Comparison of ENCODE assay signal across 23 cellular contexts in the genomic region with DNA sequence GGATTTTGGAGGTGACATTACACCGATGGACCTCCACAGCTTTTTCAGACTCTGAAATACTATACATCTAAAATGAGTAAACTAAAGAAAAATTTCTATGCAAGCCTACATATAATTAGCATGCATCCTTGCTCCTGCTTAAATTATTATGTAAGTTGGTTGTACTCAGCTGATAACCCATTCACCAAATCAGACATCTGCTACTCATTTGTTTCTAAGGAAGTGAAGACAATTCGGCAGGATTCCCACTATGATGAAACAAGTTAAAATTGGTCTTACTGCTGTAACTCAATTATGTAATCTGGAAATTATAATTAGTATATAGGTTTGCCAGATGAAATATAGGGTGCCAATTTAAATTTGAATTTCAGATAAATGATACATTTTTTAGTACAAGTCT. TPM values are rescaled to one million over a fixed set of nuclear protein-coding genes. Genes with fewer than 3 reads are reported as not detected.
A peak's percentile ranks its signal among the peaks of the same experiment; 100 is the strongest.
DNase-seq lines count a peak whose midpoint lies in the region; ATAC-seq, FAIRE-seq and TF ChIP-seq lines count a peak whose summit lies in the region.
"Had no signal": no experiment of that assay in that cellular context is flagged by ENCODE, and none has a peak within 500 bp of the region (broad histone marks: within the 10 kb centered on the region; RNA-seq: fewer than 3 reads in every experiment).

No MANE protein-coding gene starts in this region.

- FAIRE-seq in GM12878 (lab: Jason Lieb, UNC) = no peak
- FAIRE-seq in urothelium cell line (lab: Jason Lieb, UNC) = no peak
- FAIRE-seq: G401.6 had no signal

- no peak for ATAC-seq in GM12878
- ATAC-seq in HG03354 (IDR thresholded peaks at IDR 0.05; ENCODE audit: poor library complexity, severe bottlenecking, unreplicated experiment) = no peak
- ATAC-seq: CD8-positive, alpha-beta T cell had no signal

- no peaks in the 10 kb centered on the region for H4K20me1 ChIP-seq in GM12878 (ENCODE audit: control insufficient read depth, insufficient read depth)
- H4K20me1 ChIP-seq: BLaER1 treated with 17β-estradiol and CSF1 and Interleukin-3, amounts not matched to agents 10 nM and 100 nM had no signal

- H3K27ac ChIP-seq in GM12878 (ENCODE audit: control insufficient read depth, insufficient read depth) = no peak overlapping the region
- H3K27ac ChIP-seq: BLaER1 treated with 17β-estradiol and CSF1 and Interleukin-3, amounts not matched to agents 10 nM and 100 nM; PC-9; RWPE1 had no signal

- H3K36me3 ChIP-seq in GM12878 (ENCODE audit: control insufficient read depth in 2 of 2, insufficient read depth in 2 of 2, low read length in 1 of 2) (no peaks in the 10 kb centered on the region), HAP-1 (replicated peaks) (no peaks in the 10 kb centered on the region)
- H3K36me3 ChIP-seq: BLaER1 treated with 17β-estradiol and CSF1 and Interleukin-3, amounts not matched to agents 10 nM and 100 nM had no signal

- CTCF ChIA-PET in GM12878 (lab: Yijun Ruan, JAX) = no interaction called here

- H2AFZ ChIP-seq in GM12878 (ENCODE audit: control insufficient read depth, low read depth, low read length) = no peak overlapping the region
- H2AFZ ChIP-seq: PC-9 had no signal

- H3K4me1 ChIP-seq in GM12878 (ENCODE audit: control insufficient read depth, insufficient read depth, low read length) = no peaks in the 10 kb centered on the region
- no peaks in the 10 kb centered on the region for H3K4me1 ChIP-seq in HAP-1
- H3K4me1 ChIP-seq: BLaER1 treated with 17β-estradiol and CSF1 and Interleukin-3, amounts not matched to agents 10 nM and 100 nM had no signal

- no peaks in the 10 kb centered on the region for H3K79me2 ChIP-seq in GM12878 (ENCODE audit: control insufficient read depth, insufficient read depth, low read length)

- TF ChIP-seq POLR2A in GM12878 (IDR thresholded peaks at IDR 0.05; ENCODE audit: low read depth, low read length) = no peak

- BruUV-seq in GM12878 (replicated peaks; lab: Mats Ljungman, UMichigan) = no TSS peak

- no peak for TF ChIP-seq CTCF in AG10803 (conservative IDR thresholded peaks at IDR 0.05; ENCODE audit: low read length)
- TF ChIP-seq CTCF in GM12878 (IDR thresholded peaks at IDR 0.05 in 2 of 3, conservative IDR thresholded peaks at IDR 0.05 in 1 of 3; ENCODE audit: control insufficient read depth in 2 of 3, extremely low read depth in 1 of 3, insufficient read depth in 1 of 3, low read depth in 3 of 3, low read length in 3 of 3) = no peak

- DNase-seq in AG10803 (ENCODE audit: low read depth) = peak; percentile 64
- peak; percentile 56 for DNase-seq in NOMO-1 treated with DMSO at 0.1 percent for 48 hours (lab: John Stamatoyannopoulos, UW; ENCODE audit: unreplicated experiment)
- no peak for DNase-seq in GM12878 (ENCODE audit: low read depth, low spot score)
- DNase-seq in iris pigment epithelial cell (ENCODE audit: low read depth) = peak; percentile 4
- DNase-seq in urothelium cell line (ENCODE audit: low spot score) = no peak
- DNase-seq in anterior cingulate cortex (lab: John Stamatoyannopoulos, UW) = no peak
- DNase-seq in HAP-1 (ENCODE audit: low spot score in 2 of 2) = no peak
- DNase-seq: Calu3; CD8-positive, alpha-beta T cell; KG1; NCI-H1105 treated with DMSO at 0.1 percent for 48 hours; NCI-H2081; NCI-H2171; NCI-H345; NCI-H524; NCI-H774; PC-9; SHP77 treated with DMSO at 0.1 percent for 48 hours; T-helper 1 cell had no signal

- 8% methylated on average over 2 of the region's 2 CpGs for WGBS in GM12878 (ENCODE audit: insufficient coverage, insufficient replicate concordance, low lambda C conversion rate, missing lambda C conversion rate)

- in situ Hi-C loops in GM12878 (cut with MboI) (loop anchor here (10.0 kb wide), 2 partner anchors 784 to 1184 kb away; no protein-coding TSS in a partner anchor), HAP-1 (cut with MboI; ENCODE audit: low sequenced_read_pairs) (loop anchor here (10.0 kb wide), 1 partner anchor 784 kb away; no protein-coding TSS in a partner anchor)

- no peaks in the 10 kb centered on the region; a peak in 2 of 4 replicates for H3K27me3 ChIP-seq in GM12878 (replicated peaks in 1 of 2; ENCODE audit: control insufficient read depth in 2 of 2, insufficient read depth in 2 of 2, low read length in 1 of 2)
- no peaks in the 10 kb centered on the region for H3K27me3 ChIP-seq in HAP-1 (ENCODE audit: low read depth)

- no peak overlapping the region for H3K9ac ChIP-seq in GM12878 (ENCODE audit: control insufficient read depth, insufficient read depth, low read length)
- H3K9ac ChIP-seq: BLaER1 treated with 17β-estradiol and CSF1 and Interleukin-3, amounts not matched to agents 10 nM and 100 nM had no signal

- no peak for TF ChIP-seq EP300 in GM12878 (IDR thresholded peaks at IDR 0.05; ENCODE audit: borderline replicate concordance in 1 of 2, control insufficient read depth in 1 of 2, low read depth in 2 of 2, low read length in 2 of 2)

- no peak overlapping the region for H3K4me2 ChIP-seq in GM12878 (ENCODE audit: control insufficient read depth, insufficient read depth)
- H3K4me2 ChIP-seq: BLaER1 treated with 17β-estradiol and CSF1 and Interleukin-3, amounts not matched to agents 10 nM and 100 nM; PC-9 had no signal

- H3K9me3 ChIP-seq in GM12878 (replicated peaks; ENCODE audit: control insufficient read depth, insufficient read depth, low read length) (no peaks in the 10 kb centered on the region), HAP-1 (no peaks in the 10 kb centered on the region)
- H3K9me3 ChIP-seq: BLaER1 treated with 17β-estradiol and CSF1 and Interleukin-3, amounts not matched to agents 10 nM and 100 nM had no signal

- RAD21 ChIA-PET in GM12878 (lab: Charles Lee; ENCODE audit: unreplicated experiment) = no interaction called here

- SMC1A ChIA-PET in GM12878 (lab: Charles Lee; ENCODE audit: uncharacterized antibody, unreplicated experiment) = interaction anchor here (0.6 kb wide), 1 partner anchor 1123 kb away, joined by 3 read pairs; no protein-coding TSS in a partner anchor

- no peak for TF ChIP-seq RAD21 in GM12878 (IDR thresholded peaks at IDR 0.05; ENCODE audit: insufficient read depth, low read depth, low read length)

- H3K4me3 ChIP-seq in AG10803 (ENCODE audit: low read length) (no peak overlapping the region), GM12878 (no peak overlapping the region), HAP-1 (no peak overlapping the region)
- H3K4me3 ChIP-seq: BLaER1 treated with 17β-estradiol and CSF1 and Interleukin-3, amounts not matched to agents 10 nM and 100 nM; PC-9 had no signal

- POLR2A ChIA-PET in GM12878 (lab: Charles Lee) = no interaction called here

- intact Hi-C loops in GM12878 (cut with micrococcal nuclease; ENCODE audit: unreplicated experiment) = no loop called here

TF ChIP-seq in GM12878, 131 proteins besides CTCF, POLR2A, EP300 and RAD21:
- TF ChIP-seq RAD51 (IDR thresholded peaks at IDR 0.05) (no peak), RFX5 (IDR thresholded peaks at IDR 0.05; ENCODE audit: low read depth, low read length) (peak; percentile 76; the same call in 1 of the 2 replicates)
- TF ChIP-seq, protein P1, sequence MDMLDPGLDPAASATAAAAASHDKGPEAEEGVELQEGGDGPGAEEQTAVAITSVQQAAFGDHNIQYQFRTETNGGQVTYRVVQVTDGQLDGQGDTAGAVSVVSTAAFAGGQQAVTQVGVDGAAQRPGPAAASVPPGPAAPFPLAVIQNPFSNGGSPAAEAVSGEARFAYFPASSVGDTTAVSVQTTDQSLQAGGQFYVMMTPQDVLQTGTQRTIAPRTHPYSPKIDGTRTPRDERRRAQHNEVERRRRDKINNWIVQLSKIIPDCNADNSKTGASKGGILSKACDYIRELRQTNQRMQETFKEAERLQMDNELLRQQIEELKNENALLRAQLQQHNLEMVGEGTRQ (IDR thresholded peaks at IDR 0.05; ENCODE audit: borderline replicate concordance, low read depth, low read length) = no peak
- TF ChIP-seq, protein P2, sequence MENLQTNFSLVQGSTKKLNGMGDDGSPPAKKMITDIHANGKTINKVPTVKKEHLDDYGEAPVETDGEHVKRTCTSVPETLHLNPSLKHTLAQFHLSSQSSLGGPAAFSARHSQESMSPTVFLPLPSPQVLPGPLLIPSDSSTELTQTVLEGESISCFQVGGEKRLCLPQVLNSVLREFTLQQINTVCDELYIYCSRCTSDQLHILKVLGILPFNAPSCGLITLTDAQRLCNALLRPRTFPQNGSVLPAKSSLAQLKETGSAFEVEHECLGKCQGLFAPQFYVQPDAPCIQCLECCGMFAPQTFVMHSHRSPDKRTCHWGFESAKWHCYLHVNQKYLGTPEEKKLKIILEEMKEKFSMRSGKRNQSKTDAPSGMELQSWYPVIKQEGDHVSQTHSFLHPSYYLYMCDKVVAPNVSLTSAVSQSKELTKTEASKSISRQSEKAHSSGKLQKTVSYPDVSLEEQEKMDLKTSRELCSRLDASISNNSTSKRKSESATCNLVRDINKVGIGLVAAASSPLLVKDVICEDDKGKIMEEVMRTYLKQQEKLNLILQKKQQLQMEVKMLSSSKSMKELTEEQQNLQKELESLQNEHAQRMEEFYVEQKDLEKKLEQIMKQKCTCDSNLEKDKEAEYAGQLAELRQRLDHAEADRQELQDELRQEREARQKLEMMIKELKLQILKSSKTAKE (IDR thresholded peaks at IDR 0.05; ENCODE audit: low read depth, poor library complexity, severe bottlenecking) = no peak
TF ChIP-seq in GM12878: peak in this region for 1.

RNA-seq across cellular contexts. Expression of a gene that starts 59.5 kb away (rescaled TPM):
- total RNA-seq in GM12878 (2013; cell fraction: nucleolus; rRNA removed) = not detected in 2 replicates
- total RNA-seq in GM12878 (2014; rRNA removed) = 0.34 and 0.65 TPM in 2 replicates
- 0.09 and 0.36 TPM in 2 replicates for total RNA-seq in GM12878 (2014; rRNA removed; fragmentation: Illumina TruSeq; extraction: Trizol)
- 0.08 and 0.24 TPM in 2 replicates for total RNA-seq in GM12878 (2021)
- polyA plus RNA-seq in GM12878 (2011; ENCODE audit: low read depth) = not detected
- not detected in 2 replicates for polyA plus RNA-seq in GM12878 (2011; rRNA removed)
- not detected in 2 replicates for polyA plus RNA-seq in GM12878 (2011; cell fraction: cytosol; rRNA removed)
- not detected in 2 replicates for polyA plus RNA-seq in GM12878 (2011; cell fraction: nucleus; rRNA removed)
- polyA plus RNA-seq in GM12878 (2012) = not detected in 2 replicates
- 0.35 and 0.68 TPM in 2 replicates for polyA plus RNA-seq in GM12878 (2014; fragmentation: Illumina TruSeq; extraction: Trizol)
- under 1 TPM; 0.16 to 0.26 TPM for polyA plus RNA-seq in GM12878 (2014; fragmentation: Nextera tagmentation; extraction: Ambion mirVana)
- polyA plus RNA-seq in GM12878 (2014; rRNA removed) = 0.24 and 0.28 TPM in 2 replicates
- polyA plus RNA-seq in GM12878 (2016; fragmentation: Nextera tagmentation; extraction: Ambion mirVana) = under 1 TPM; 0.28 to 0.42 TPM
- not detected in 2 replicates for polyA minus RNA-seq in GM12878 (2011; rRNA and poly(A)+ RNA removed)
- polyA minus RNA-seq in GM12878 (2011; cell fraction: cytosol; rRNA and poly(A)+ RNA removed) = not detected in 2 replicates
- polyA minus RNA-seq in GM12878 (2011; cell fraction: nucleus; rRNA and poly(A)+ RNA removed) = not detected in 2 replicates
- total RNA-seq: Calu3; CD8-positive, alpha-beta T cell had no signal

Comparison
In these comparisons a context has a peak if more than half of its experiments do, and no peak if none do; other contexts are left out.
1. DNase-seq: peak in AG10803 (single experiment), NOMO-1 treated with DMSO at 0.1 percent for 48 hours (single experiment) and iris pigment epithelial cell (single experiment); none in GM12878 (single experiment), urothelium cell line (single experiment), anterior cingulate cortex (0 of 58) and HAP-1 (0 of 2).